Comparison of ENCODE assay signal across 9 cellular contexts in the genomic region with DNA sequence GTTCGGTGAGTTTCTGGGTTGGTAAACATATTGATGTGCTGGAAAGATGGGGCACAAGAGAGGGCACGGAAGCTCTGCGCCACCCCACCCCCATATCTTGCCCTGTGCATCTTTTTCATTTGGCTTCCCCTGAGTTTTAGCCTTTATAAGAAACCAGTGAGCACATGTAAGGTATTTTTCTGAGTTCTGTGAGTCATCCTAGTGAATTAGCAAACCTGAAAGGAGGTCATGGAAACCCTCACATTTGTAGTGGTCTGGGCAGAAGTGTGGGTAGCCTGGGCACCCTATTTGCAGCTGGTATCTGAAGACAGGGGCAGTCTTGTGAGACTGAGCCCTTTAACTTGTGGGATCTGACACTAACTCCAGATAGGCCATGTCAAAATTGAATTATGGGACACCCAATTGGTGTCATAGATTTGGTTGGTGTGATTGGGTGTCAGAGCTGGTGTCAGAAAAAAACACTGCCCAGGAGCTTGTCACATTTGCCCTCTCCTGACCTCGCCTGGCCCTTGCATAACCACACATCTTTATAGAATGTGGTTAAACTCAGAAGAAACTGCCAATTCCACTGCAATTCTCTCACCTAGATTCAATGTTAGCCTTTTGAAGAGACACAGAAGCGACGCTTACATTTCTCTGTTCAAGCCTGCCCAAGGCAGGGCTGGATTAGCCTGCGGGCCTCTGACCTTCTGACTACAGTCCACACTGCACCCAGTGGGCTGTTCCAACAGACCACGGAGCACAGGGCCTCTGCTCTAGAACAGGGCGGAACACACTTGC. TPM values are rescaled to one million over a fixed set of nuclear protein-coding genes. Genes with fewer than 3 reads are reported as not detected.
DNase-seq lines count a peak whose midpoint lies in the region; ATAC-seq, FAIRE-seq and TF ChIP-seq lines count a peak whose summit lies in the region.
"Had no signal": no experiment of that assay in that cellular context is flagged by ENCODE, and none has a peak within 500 bp of the region (broad histone marks: within the 10 kb centered on the region; RNA-seq: fewer than 3 reads in every experiment).

No MANE protein-coding gene starts in this region.

- H3K4me2 ChIP-seq in K562 (ENCODE audit: insufficient read depth, low read length) = peak overlapping the region; percentile 55

- H3K9me3 ChIP-seq in K562 (replicated peaks; ENCODE audit: control insufficient read depth, insufficient read depth, low read depth, low read length) (no peaks in the 10 kb centered on the region), body of pancreas (no peaks in the 10 kb centered on the region)

- no peaks in the 10 kb centered on the region for H3K79me2 ChIP-seq in K562 (ENCODE audit: control insufficient read depth, insufficient read depth, low read length)

- H3K27ac ChIP-seq in K562 (ENCODE audit: extremely low read depth, low read depth, low read length) = peak overlapping the region; percentile 62
- H3K27ac ChIP-seq in body of pancreas = no peak overlapping the region

- intact Hi-C loops in K562 (cut with micrococcal nuclease) = no loop called here
- intact Hi-C loops in body of pancreas (cut with DNase I) = loop anchor here (10.0 kb wide), 1 partner anchor 49 kb away; a partner anchor contains a TSS

- no TSS peak for BruUV-seq in K562 (replicated peaks; lab: Mats Ljungman, UMichigan)

- no peaks in the 10 kb centered on the region for H3K27me3 ChIP-seq in K562 (ENCODE audit: control insufficient read depth in 2 of 2, insufficient read depth in 2 of 2, low read length in 2 of 2)
- H3K27me3 ChIP-seq in body of pancreas = no peaks in the 10 kb centered on the region

- H3K9ac ChIP-seq in K562 (ENCODE audit: insufficient read depth in 1 of 2, low read depth in 2 of 2, low read length in 2 of 2) = peak overlapping the region; percentile 32 to 88

- TF ChIP-seq CTCF in K562 (IDR thresholded peaks at IDR 0.05 in 2 of 3, conservative IDR thresholded peaks at IDR 0.05 in 1 of 3; ENCODE audit: insufficient read depth in 2 of 3, low read depth in 1 of 3, low read length in 3 of 3) (no peak), body of pancreas (IDR thresholded peaks at IDR 0.05) (no peak), GM10248 (IDR thresholded peaks at IDR 0.05; ENCODE audit: control extremely low read depth, extremely low read depth, low read depth, missing control alignments) (no peak)

- peak; percentile 60 for ATAC-seq in GM21423 (IDR thresholded peaks at IDR 0.05; ENCODE audit: unreplicated experiment)
- peak; percentile 77 for ATAC-seq in K562
- ATAC-seq in body of pancreas = no peak

- H3K4me3 ChIP-seq in K562 (no peak overlapping the region), body of pancreas (no peak overlapping the region)

- CTCF ChIA-PET in K562 (lab: Yijun Ruan, JAX; ENCODE audit: low intra/inter-chr PET ratio) = no interaction called here
- CTCF ChIA-PET in GM10248 (lab: Yijun Ruan, JAX) = interaction anchor here (1.0 to 4.1 kb wide), 4 partner anchors 11 to 38 kb away, joined by 3 to 32 read pairs (median 6); a partner anchor contains a TSS

- H3K4me1 ChIP-seq in K562 (replicated peaks in 1 of 2; ENCODE audit: control insufficient read depth in 2 of 2, insufficient read depth in 2 of 2, low read length in 2 of 2) (peaks cover 31 to 54% of the 10 kb centered on the region in 2 experiments), body of pancreas (peaks cover 10% of the 10 kb centered on the region)

- in situ Hi-C loops in K562 (cut with MboI) = no loop called here

- no peak for TF ChIP-seq RAD21 in K562 (CRISPR knock-in tag; conservative IDR thresholded peaks at IDR 0.05 in 1 of 2, IDR thresholded peaks at IDR 0.05 in 1 of 2)

- TF ChIP-seq POLR2A in K562 (conservative IDR thresholded peaks at IDR 0.05) (no peak), body of pancreas (IDR thresholded peaks at IDR 0.05) (no peak)

- POLR2A ChIA-PET in K562 (lab: Yijun Ruan, JAX) = interaction anchor here (1.9 to 3.4 kb wide), 2 partner anchors 12 to 51 kb away, joined by 4 to 18 read pairs; a partner anchor contains a TSS
- POLR2A ChIA-PET in GM10248 (lab: Yijun Ruan, JAX) = no interaction called here

- DNase-seq in T-helper 22 cell (ENCODE audit: low read depth) (peak; percentile 33), K562 (ENCODE audit: extremely low read depth in 1 of 4, low spot score in 3 of 4) (peak in 2 of 4 experiments; percentile 31 to 58), body of pancreas (no peak), DMS 273 treated with DMSO at 0.1 percent for 48 hours (lab: John Stamatoyannopoulos, UW) (no peak), A172 (ENCODE audit: low spot score) (no peak), GM10248 (ENCODE audit: extremely low spot score) (no peak)
- DNase-seq in stimulated activated CD4-positive, alpha-beta T cell treated with anti-CD3 and anti-CD28 coated beads, Interleukin-4, amount 100 ng/mL, for 48 hours (ENCODE audit: low read depth in 2 of 2) = peak; percentile 54 to 64
- DNase-seq: activated gamma-delta T cell had no signal

- H4K20me1 ChIP-seq in K562 (replicated peaks; ENCODE audit: control insufficient read depth, insufficient read depth, low read length) = no peaks in the 10 kb centered on the region

- H3K36me3 ChIP-seq in K562 (ENCODE audit: control insufficient read depth, insufficient read depth, low read length) = no peaks in the 10 kb centered on the region
- H3K36me3 ChIP-seq in body of pancreas (replicated peaks in 1 of 2; ENCODE audit: insufficient read depth in 1 of 2, low read depth in 2 of 2) = no peaks in the 10 kb centered on the region

- H2AFZ ChIP-seq in K562 (ENCODE audit: low read depth, low read length) = peak overlapping the region; percentile 93

- no peak for TF ChIP-seq EP300 in K562 (IDR thresholded peaks at IDR 0.05; ENCODE audit: low read length)

- 40% methylated on average over 9 of the region's 9 CpGs for WGBS in K562 (ENCODE audit: insufficient coverage, low coverage, missing lambda C conversion rate)
- whole genome bisulfite sequencing in body of pancreas, 2 donors = 83% methylated on average over 9 of the region's 9 CpGs

- H3K9me1 ChIP-seq in K562 (ENCODE audit: control insufficient read depth, insufficient read depth, low read length) = no peaks in the 10 kb centered on the region

- FAIRE-seq in K562 (lab: Jason Lieb, UNC) = no peak

TF ChIP-seq in K562, 482 proteins besides CTCF, POLR2A, EP300 and RAD21 (continues in another document):
- TF ChIP-seq IRF2 (CRISPR knock-in tag; IDR thresholded peaks at IDR 0.05) (no peak), ZNF766 (CRISPR knock-in tag; conservative IDR thresholded peaks at IDR 0.05) (peak; percentile 76), NR2C2 (CRISPR knock-in tag; IDR thresholded peaks at IDR 0.05) (no peak), NR2C2 (tag; IDR thresholded peaks at IDR 0.05) (peak; percentile 73), CREB1 (IDR thresholded peaks at IDR 0.05) (no peak), CREB1 (CRISPR knock-in tag; IDR thresholded peaks at IDR 0.05) (0 out of 2 replicates have a peak, but pooled peaks have one; percentile 13)

RNA-seq across cellular contexts. Expression of a gene that starts 12.0 kb away (rescaled TPM):
- 19.3 and 29.1 TPM in 2 replicates for total RNA-seq in K562 (2011; cell fraction: chromatin; rRNA removed; ENCODE audit: low replicate concordance)
- total RNA-seq in K562 (2011; cell fraction: nucleolus; rRNA removed) = 22.4 and 22.5 TPM in 2 replicates
- 13.8 and 21.6 TPM in 2 replicates for total RNA-seq in K562 (2011; cell fraction: nucleoplasm; rRNA removed)
- 21.8 and 27.9 TPM in 2 replicates for total RNA-seq in K562 (2014; rRNA removed)
- 26.3 and 27.3 TPM in 2 replicates for total RNA-seq in K562 (2014; rRNA removed; fragmentation: Illumina TruSeq; extraction: Trizol)
- total RNA-seq in K562 (2015; rRNA removed; fragmentation: Illumina TruSeq; extraction: Trizol) = 22.1 and 23.9 TPM in 2 replicates
- total RNA-seq in K562 (2021) = 21.8 and 22.7 TPM in 2 replicates
- polyA plus RNA-seq in K562 (2011; rRNA removed) = 36.8 and 43.6 TPM in 2 replicates
- 23.9 and 46.7 TPM in 2 replicates for polyA plus RNA-seq in K562 (2011; cell fraction: cytosol; rRNA removed)
- polyA plus RNA-seq in K562 (2011; cell fraction: nucleus; rRNA removed) = 10.8 and 14.1 TPM in 2 replicates
- 14.1 and 59.1 TPM in 2 replicates for polyA plus RNA-seq in K562 (2012)
- 32.7 and 33.4 TPM in 2 replicates for polyA plus RNA-seq in K562 (2014; fragmentation: Illumina TruSeq; extraction: Trizol)
- polyA plus RNA-seq in K562 (2014; fragmentation: Nextera tagmentation; extraction: Ambion mirVana) = 10 to 100 TPM; 38.0 to 51.7 TPM
- 23.3 and 24.3 TPM in 2 replicates for polyA plus RNA-seq in K562 (2014; rRNA removed)
- polyA minus RNA-seq in K562 (2011; rRNA and poly(A)+ RNA removed) = 38.4 and 42.7 TPM in 2 replicates
- 21.8 and 25.5 TPM in 2 replicates for polyA minus RNA-seq in K562 (2011; cell fraction: cytosol; rRNA and poly(A)+ RNA removed)
- polyA minus RNA-seq in K562 (2011; cell fraction: nucleus; rRNA and poly(A)+ RNA removed) = 20.1 and 28.8 TPM in 2 replicates
- total RNA-seq in body of pancreas = 10 to 100 TPM in 1 of 2 donors, 1 to 10 TPM in 1; 7.5 to 20.4 TPM
- total RNA-seq in A172 (2014; rRNA removed; shearing (Covaris generic)) = 7.1 and 21.8 TPM in 2 replicates

RNA-seq across cellular contexts. Expression of a gene that starts 51.2 kb away (rescaled TPM):
- total RNA-seq in K562 (2011; cell fraction: chromatin; rRNA removed; ENCODE audit: low replicate concordance) = 95.1 and 247 TPM in 2 replicates
- 40.4 and 52.4 TPM in 2 replicates for total RNA-seq in K562 (2011; cell fraction: nucleolus; rRNA removed)
- 85.7 and 116 TPM in 2 replicates for total RNA-seq in K562 (2011; cell fraction: nucleoplasm; rRNA removed)
- total RNA-seq in K562 (2014; rRNA removed) = 67.5 and 73.0 TPM in 2 replicates
- total RNA-seq in K562 (2014; rRNA removed; fragmentation: Illumina TruSeq; extraction: Trizol) = 86.9 and 102 TPM in 2 replicates
- total RNA-seq in K562 (2015; rRNA removed; fragmentation: Illumina TruSeq; extraction: Trizol) = 57.1 and 57.8 TPM in 2 replicates
- total RNA-seq in K562 (2021) = 85.4 and 94.0 TPM in 2 replicates
- polyA plus RNA-seq in K562 (2011; rRNA removed) = 99.7 and 135 TPM in 2 replicates
- 21.9 and 34.3 TPM in 2 replicates for polyA plus RNA-seq in K562 (2011; cell fraction: cytosol; rRNA removed)
- 60.8 and 87.5 TPM in 2 replicates for polyA plus RNA-seq in K562 (2011; cell fraction: nucleus; rRNA removed)
- 41.1 and 47.5 TPM in 2 replicates for polyA plus RNA-seq in K562 (2012)
- 46.8 and 49.3 TPM in 2 replicates for polyA plus RNA-seq in K562 (2014; fragmentation: Illumina TruSeq; extraction: Trizol)
- 10 to 100 TPM; 19.8 to 24.7 TPM for polyA plus RNA-seq in K562 (2014; fragmentation: Nextera tagmentation; extraction: Ambion mirVana)
- polyA plus RNA-seq in K562 (2014; rRNA removed) = 45.2 and 55.8 TPM in 2 replicates
- 160 and 182 TPM in 2 replicates for polyA minus RNA-seq in K562 (2011; rRNA and poly(A)+ RNA removed)
- polyA minus RNA-seq in K562 (2011; cell fraction: cytosol; rRNA and poly(A)+ RNA removed) = 50.5 and 52.8 TPM in 2 replicates
- polyA minus RNA-seq in K562 (2011; cell fraction: nucleus; rRNA and poly(A)+ RNA removed) = 79.6 and 164 TPM in 2 replicates
- total RNA-seq in body of pancreas = 10 to 100 TPM; 21.8 to 22.4 TPM
- 49.2 and 55.8 TPM in 2 replicates for total RNA-seq in A172 (2014; rRNA removed; shearing (Covaris generic))

Comparison
In these comparisons a context has a peak if more than half of its experiments do, and no peak if none do; other contexts are left out.
1. DNase-seq: peak in T-helper 22 cell (single experiment) and stimulated activated CD4-positive, alpha-beta T cell treated with anti-CD3 and anti-CD28 coated beads, Interleukin-4, amount 100 ng/mL, for 48 hours (2 of 2); none in body of pancreas (0 of 4), DMS 273 treated with DMSO at 0.1 percent for 48 hours (single experiment), A172 (single experiment) and GM10248 (single experiment).